1 cellular context compared by ENCODE assay signal in the genomic region with DNA sequence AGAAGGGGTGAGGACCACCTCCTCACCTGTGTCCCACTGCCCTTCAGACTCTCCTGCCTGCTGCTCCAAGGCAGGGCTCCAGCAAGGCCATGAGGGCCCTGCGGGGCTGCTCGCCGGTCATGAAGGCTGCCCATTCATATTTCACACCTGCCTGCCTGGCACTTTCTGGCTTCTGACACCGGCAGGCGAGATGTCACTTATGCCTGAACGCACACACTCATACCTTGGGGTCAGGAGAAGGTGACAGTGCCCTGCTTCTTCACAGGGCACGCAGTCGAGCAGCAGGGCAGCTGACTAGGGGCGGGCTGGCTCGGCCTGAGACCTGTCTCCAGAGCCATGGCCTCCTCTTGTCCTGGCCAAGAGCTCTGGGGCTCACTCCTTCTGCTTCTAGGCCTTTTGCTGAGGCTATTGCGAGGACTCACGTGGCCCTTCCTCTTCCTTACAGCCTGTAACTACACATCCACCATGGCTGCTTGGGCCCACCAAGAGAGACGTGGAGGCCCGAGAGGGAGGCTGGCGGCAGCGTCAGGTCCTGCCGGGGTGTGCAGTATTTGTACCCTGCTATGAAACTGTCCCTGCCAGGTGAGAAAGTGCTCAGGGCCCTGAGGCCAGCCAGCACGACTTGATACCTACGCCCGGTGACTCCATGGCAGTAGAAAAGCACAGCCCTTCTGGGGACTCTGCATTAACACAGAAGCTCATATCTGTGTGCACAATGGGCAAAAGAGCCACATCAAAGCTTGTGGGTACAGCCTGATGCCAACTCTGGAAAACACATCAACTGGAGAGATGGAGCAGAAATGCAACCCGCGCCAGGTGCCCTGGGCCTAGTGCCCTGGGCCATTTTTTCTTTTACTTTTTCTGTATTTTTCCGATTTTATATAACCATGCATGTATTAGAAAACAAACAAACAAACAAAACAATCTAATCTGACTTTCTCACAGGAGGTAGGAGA.
TF ChIP-seq lines count a peak whose summit lies in the region.

No MANE protein-coding gene starts in this region.

TF ChIP-seq in GM23338, 12 proteins besides CTCF, POLR2A, EP300 and RAD21 (continued from another document):
- TF ChIP-seq CREB1 (CRISPR knock-in tag; IDR thresholded peaks at IDR 0.05; ENCODE audit: low read depth) (no peak), JUNB (IDR thresholded peaks at IDR 0.05; ENCODE audit: unreplicated experiment) (no peak), ETS1 (IDR thresholded peaks at IDR 0.05) (no peak), EZH2 (IDR thresholded peaks at IDR 0.05; ENCODE audit: low read depth, unreplicated experiment) (no peak), POLR2AphosphoS5 (IDR thresholded peaks at IDR 0.05; ENCODE audit: low read depth) (no peak), ZNF331 (CRISPR knock-in tag; IDR thresholded peaks at IDR 0.05; ENCODE audit: low read depth) (no peak)
- TF ChIP-seq, protein P1, sequence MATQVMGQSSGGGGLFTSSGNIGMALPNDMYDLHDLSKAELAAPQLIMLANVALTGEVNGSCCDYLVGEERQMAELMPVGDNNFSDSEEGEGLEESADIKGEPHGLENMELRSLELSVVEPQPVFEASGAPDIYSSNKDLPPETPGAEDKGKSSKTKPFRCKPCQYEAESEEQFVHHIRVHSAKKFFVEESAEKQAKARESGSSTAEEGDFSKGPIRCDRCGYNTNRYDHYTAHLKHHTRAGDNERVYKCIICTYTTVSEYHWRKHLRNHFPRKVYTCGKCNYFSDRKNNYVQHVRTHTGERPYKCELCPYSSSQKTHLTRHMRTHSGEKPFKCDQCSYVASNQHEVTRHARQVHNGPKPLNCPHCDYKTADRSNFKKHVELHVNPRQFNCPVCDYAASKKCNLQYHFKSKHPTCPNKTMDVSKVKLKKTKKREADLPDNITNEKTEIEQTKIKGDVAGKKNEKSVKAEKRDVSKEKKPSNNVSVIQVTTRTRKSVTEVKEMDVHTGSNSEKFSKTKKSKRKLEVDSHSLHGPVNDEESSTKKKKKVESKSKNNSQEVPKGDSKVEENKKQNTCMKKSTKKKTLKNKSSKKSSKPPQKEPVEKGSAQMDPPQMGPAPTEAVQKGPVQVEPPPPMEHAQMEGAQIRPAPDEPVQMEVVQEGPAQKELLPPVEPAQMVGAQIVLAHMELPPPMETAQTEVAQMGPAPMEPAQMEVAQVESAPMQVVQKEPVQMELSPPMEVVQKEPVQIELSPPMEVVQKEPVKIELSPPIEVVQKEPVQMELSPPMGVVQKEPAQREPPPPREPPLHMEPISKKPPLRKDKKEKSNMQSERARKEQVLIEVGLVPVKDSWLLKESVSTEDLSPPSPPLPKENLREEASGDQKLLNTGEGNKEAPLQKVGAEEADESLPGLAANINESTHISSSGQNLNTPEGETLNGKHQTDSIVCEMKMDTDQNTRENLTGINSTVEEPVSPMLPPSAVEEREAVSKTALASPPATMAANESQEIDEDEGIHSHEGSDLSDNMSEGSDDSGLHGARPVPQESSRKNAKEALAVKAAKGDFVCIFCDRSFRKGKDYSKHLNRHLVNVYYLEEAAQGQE (IDR thresholded peaks at IDR 0.05; ENCODE audit: unreplicated experiment), result no peak
- TF ChIP-seq, protein P2, sequence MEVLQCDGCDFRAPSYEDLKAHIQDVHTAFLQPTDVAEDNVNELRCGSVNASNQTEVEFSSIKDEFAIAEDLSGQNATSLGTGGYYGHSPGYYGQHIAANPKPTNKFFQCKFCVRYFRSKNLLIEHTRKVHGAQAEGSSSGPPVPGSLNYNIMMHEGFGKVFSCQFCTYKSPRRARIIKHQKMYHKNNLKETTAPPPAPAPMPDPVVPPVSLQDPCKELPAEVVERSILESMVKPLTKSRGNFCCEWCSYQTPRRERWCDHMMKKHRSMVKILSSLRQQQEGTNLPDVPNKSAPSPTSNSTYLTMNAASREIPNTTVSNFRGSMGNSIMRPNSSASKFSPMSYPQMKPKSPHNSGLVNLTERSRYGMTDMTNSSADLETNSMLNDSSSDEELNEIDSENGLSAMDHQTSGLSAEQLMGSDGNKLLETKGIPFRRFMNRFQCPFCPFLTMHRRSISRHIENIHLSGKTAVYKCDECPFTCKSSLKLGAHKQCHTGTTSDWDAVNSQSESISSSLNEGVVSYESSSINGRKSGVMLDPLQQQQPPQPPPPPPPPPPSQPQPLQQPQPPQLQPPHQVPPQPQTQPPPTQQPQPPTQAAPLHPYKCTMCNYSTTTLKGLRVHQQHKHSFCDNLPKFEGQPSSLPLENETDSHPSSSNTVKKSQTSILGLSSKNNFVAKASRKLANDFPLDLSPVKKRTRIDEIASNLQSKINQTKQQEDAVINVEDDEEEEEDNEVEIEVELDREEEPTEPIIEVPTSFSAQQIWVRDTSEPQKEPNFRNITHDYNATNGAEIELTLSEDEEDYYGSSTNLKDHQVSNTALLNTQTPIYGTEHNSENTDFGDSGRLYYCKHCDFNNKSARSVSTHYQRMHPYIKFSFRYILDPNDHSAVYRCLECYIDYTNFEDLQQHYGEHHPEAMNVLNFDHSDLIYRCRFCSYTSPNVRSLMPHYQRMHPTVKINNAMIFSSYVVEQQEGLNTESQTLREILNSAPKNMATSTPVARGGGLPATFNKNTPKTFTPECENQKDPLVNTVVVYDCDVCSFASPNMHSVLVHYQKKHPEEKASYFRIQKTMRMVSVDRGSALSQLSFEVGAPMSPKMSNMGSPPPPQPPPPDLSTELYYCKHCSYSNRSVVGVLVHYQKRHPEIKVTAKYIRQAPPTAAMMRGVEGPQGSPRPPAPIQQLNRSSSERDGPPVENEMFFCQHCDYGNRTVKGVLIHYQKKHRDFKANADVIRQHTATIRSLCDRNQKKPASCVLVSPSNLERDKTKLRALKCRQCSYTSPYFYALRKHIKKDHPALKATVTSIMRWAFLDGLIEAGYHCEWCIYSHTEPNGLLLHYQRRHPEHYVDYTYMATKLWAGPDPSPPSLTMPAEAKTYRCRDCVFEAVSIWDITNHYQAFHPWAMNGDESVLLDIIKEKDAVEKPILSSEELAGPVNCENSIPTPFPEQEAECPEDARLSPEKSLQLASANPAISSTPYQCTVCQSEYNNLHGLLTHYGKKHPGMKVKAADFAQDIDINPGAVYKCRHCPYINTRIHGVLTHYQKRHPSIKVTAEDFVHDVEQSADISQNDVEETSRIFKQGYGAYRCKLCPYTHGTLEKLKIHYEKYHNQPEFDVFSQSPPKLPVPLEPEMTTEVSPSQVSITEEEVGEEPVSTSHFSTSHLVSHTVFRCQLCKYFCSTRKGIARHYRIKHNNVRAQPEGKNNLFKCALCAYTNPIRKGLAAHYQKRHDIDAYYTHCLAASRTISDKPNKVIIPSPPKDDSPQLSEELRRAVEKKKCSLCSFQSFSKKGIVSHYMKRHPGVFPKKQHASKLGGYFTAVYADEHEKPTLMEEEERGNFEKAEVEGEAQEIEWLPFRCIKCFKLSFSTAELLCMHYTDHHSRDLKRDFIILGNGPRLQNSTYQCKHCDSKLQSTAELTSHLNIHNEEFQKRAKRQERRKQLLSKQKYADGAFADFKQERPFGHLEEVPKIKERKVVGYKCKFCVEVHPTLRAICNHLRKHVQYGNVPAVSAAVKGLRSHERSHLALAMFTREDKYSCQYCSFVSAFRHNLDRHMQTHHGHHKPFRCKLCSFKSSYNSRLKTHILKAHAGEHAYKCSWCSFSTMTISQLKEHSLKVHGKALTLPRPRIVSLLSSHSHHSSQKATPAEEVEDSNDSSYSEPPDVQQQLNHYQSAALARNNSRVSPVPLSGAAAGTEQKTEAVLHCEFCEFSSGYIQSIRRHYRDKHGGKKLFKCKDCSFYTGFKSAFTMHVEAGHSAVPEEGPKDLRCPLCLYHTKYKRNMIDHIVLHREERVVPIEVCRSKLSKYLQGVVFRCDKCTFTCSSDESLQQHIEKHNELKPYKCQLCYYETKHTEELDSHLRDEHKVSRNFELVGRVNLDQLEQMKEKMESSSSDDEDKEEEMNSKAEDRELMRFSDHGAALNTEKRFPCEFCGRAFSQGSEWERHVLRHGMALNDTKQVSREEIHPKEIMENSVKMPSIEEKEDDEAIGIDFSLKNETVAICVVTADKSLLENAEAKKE (CRISPR knock-in tag; IDR thresholded peaks at IDR 0.05), result no peak
